Comparison of ENCODE assay signal across 27 cellular contexts in genomic region chr1:34108269-34108668, GRCh38. TPM values are rescaled to one million over a fixed set of nuclear protein-coding genes. Genes with fewer than 3 reads are reported as not detected.
"Had no signal": no experiment of that assay in that cellular context is flagged by ENCODE, and none has a peak within 500 bp of the region (broad histone marks: within the 10 kb centered on the region; RNA-seq: fewer than 3 reads in every experiment).

No MANE protein-coding gene starts in this region.

- ATAC-seq: esophagus mucosa; heart right ventricle; left lobe of liver; naive thymus-derived CD4-positive, alpha-beta T cell; right lobe of liver; stimulated activated naive B cell treated with anti-CD40 and anti-IgM and Interleukin-4, amounts not matched to agents 10 μg/mL and 1 μg/mL and 100 μg/mL, for 72 hours had no signal

- H3K36me3 ChIP-seq: colonic mucosa, heart right ventricle, neural progenitor cell, right lobe of liver, thoracic aorta, tibial nerve, upper lobe of left lung had no signal

- H3K27ac ChIP-seq: colonic mucosa, epithelial cell of prostate, heart right ventricle, neural progenitor cell, parathyroid adenoma, right lobe of liver, thoracic aorta, tibial nerve, upper lobe of left lung had no signal

- H3K27me3 ChIP-seq: colonic mucosa, neural progenitor cell, right lobe of liver, tibial nerve, upper lobe of left lung had no signal

- FAIRE-seq: small intestine, urothelium cell line had no signal

- H3K79me2 ChIP-seq: parathyroid adenoma had no signal

- H3K4me1 ChIP-seq: colonic mucosa, heart right ventricle, parathyroid adenoma, right lobe of liver, tibial nerve, upper lobe of left lung had no signal

- H3K4me3 ChIP-seq: colonic mucosa, heart right ventricle, neural progenitor cell, right lobe of liver, thoracic aorta, tibial nerve, upper lobe of left lung had no signal

- H3K9me3 ChIP-seq: colonic mucosa, heart right ventricle, right lobe of liver, thoracic aorta, tibial nerve, upper lobe of left lung had no signal

- H3K4me2 ChIP-seq: neural progenitor cell had no signal

- H2AFZ ChIP-seq: neural progenitor cell, parathyroid adenoma had no signal

- H3K9ac ChIP-seq: neural progenitor cell, parathyroid adenoma had no signal

- DNase-seq: colonic mucosa; effector CD8-positive, alpha-beta T cell; endodermal cell; foreskin melanocyte; glutamatergic neuron; heart right ventricle; hippocampal formation; immature natural killer cell; islet precursor cell; mesenchymal stem cell; midbrain; naive thymus-derived CD4-positive, alpha-beta T cell; right lobe of liver; small intestine; stimulated activated CD4-positive, alpha-beta T cell treated with anti-CD3 and anti-CD28 coated beads, Interleukin-15, amount 100 ng/mL, for 24 hours; stimulated activated CD4-positive, alpha-beta T cell treated with anti-CD3 and anti-CD28 coated beads, Interleukin-2, amount 100 ng/mL, for 48 hours; stimulated activated naive B cell treated with anti-CD40 and anti-IgM and Interleukin-4, amounts not matched to agents 10 μg/mL and 1 μg/mL and 100 μg/mL, for 72 hours; upper lobe of left lung had no signal

RNA-seq across cellular contexts. Expression of gene CSMD2, which starts 56.8 kb away (rescaled TPM):
- total RNA-seq: naive thymus-derived CD4-positive, alpha-beta T cell had no signal
- polyA plus RNA-seq: immature natural killer cell, liver had no signal
